ENCODE assay signal across 14 cellular contexts in the genomic region with DNA sequence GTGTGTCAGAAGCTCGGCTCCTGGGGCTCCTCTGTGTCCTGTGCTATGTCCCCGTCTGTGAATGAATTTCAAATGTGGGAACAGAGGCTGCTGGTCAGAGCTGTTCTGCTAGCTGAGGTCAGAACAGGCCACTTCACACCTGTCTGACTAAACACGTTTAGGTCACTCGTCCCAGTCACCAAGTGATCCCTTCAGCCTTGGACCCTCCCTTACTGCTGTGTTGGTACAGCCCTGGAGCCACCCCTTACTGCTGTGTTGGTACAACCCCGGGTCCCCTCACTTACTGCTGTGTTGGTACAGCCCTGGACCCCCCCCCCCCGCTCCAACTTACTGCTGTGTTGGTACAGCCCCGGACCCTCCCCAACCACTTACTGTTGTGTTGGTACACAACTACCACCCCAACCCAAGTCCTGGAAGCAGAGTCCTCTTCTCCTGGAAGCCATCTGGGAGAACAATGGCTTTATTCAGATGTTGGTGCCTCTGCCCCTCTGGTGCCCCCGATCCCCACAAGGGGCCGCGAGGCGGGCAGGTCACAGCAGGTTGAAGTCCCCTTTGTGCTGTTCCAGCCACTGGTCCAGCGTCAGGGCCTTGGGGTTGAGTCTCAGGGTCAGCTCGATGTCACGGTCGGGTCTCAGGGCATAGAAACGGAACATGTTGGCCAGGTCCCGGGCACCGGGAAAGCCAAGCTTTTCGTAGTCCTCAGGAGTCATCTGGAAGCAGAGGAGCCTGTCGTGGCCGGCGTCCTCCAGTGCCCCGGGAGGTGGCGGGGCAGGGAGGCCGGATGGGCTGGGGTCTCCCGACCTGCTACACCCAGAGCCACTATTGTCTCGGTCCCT. TPM values are rescaled to one million over a fixed set of nuclear protein-coding genes. Genes with fewer than 3 reads are reported as not detected.
DNase-seq lines count a peak whose midpoint lies in the region; ATAC-seq, FAIRE-seq and TF ChIP-seq lines count a peak whose summit lies in the region.
"Had no signal": no experiment of that assay in that cellular context is flagged by ENCODE, and none has a peak within 500 bp of the region (broad histone marks: within the 10 kb centered on the region; RNA-seq: fewer than 3 reads in every experiment).

No MANE protein-coding gene starts in this region.

- H3K23ac ChIP-seq in neuronal stem cell (ENCODE audit: low read depth, low read length, poor library complexity): no peak overlapping the region

- H4K91ac ChIP-seq in neuronal stem cell (ENCODE audit: low read depth, low read length, poor library complexity): no peak overlapping the region

- DNase-seq in GM12891 (ENCODE audit: insufficient read length, low spot score): no peak
- peak; percentile 20 for DNase-seq in NCI-H2227 treated with DMSO at 0.1 percent for 48 hours (lab: John Stamatoyannopoulos, UW)
- peak in 1 of 10 donors; percentile 45 for DNase-seq in dorsolateral prefrontal cortex
- DNase-seq in neuronal stem cell (ENCODE audit: low spot score): no peak
- DNase-seq in lower lobe of right lung: no peak
- no peak for DNase-seq in DMS153 treated with DMSO at 0.1 percent for 48 hours (lab: John Stamatoyannopoulos, UW; ENCODE audit: unreplicated experiment)
- DNase-seq: activated naive CD8-positive, alpha-beta T cell treated with anti-CD3 and anti-CD28 coated beads, Interleukin-2, amount 10 ng/mL, durations not matched to agents 7 days and 5 days; dermis blood vessel endothelial cell; DMS79; NCI-H524 had no signal

- no peaks in the 10 kb centered on the region for H3K9me3 ChIP-seq in neuronal stem cell (replicated peaks in 1 of 2; ENCODE audit: control insufficient read depth in 2 of 2, insufficient read depth in 1 of 2, low read depth in 1 of 2, low read length in 2 of 2)
- no peaks in the 10 kb centered on the region for H3K9me3 ChIP-seq in lower lobe of right lung
- H3K9me3 ChIP-seq: thoracic aorta had no signal

- no peak overlapping the region for H2AFZ ChIP-seq in neuronal stem cell (ENCODE audit: low read length)

- H2BK5ac ChIP-seq in neuronal stem cell (ENCODE audit: low read length): no peak overlapping the region

- TF ChIP-seq CTCF in dorsolateral prefrontal cortex (IDR thresholded peaks at IDR 0.05 in 54 of 56, conservative IDR thresholded peaks at IDR 0.05 in 2 of 56; ENCODE audit: low read depth in 1 of 56, partially characterized antibody in 56 of 56) (no peak), lower lobe of right lung (IDR thresholded peaks at IDR 0.05) (no peak)

- peaks cover 5% of the 10 kb centered on the region for H3K79me1 ChIP-seq in neuronal stem cell (ENCODE audit: low read depth, low read length)

- H4K8ac ChIP-seq in neuronal stem cell (ENCODE audit: low read depth, low read length): no peak overlapping the region

- H2BK15ac ChIP-seq in neuronal stem cell (ENCODE audit: low read length): no peak overlapping the region

- ATAC-seq in GM18868 (IDR thresholded peaks at IDR 0.05; ENCODE audit: unreplicated experiment) (no peak), lower lobe of right lung (no peak), GM19467 (IDR thresholded peaks at IDR 0.05; ENCODE audit: unreplicated experiment) (no peak)

- no peak for TF ChIP-seq POLR2A in GM12891 (IDR thresholded peaks at IDR 0.05; ENCODE audit: low read depth, low read length)

- H2AK5ac ChIP-seq in neuronal stem cell (ENCODE audit: low read depth, low read length): no peak overlapping the region

- H3K27me3 ChIP-seq in dorsolateral prefrontal cortex (no peaks in the 10 kb centered on the region), neuronal stem cell (ENCODE audit: control insufficient read depth in 3 of 3, insufficient read depth in 3 of 3, low read depth in 1 of 3, low read length in 3 of 3) (no peaks in the 10 kb centered on the region), lower lobe of right lung (ENCODE audit: low read depth) (no peaks in the 10 kb centered on the region)

- no CpG with 5 or more reads among the region's 27 CpGs for whole genome bisulfite sequencing in neuronal stem cell (ENCODE audit: extremely low coverage in 2 of 2, insufficient read length in 2 of 2, insufficient replicate concordance in 1 of 2), 2 donors

- FAIRE-seq in GM12891 (lab: Jason Lieb, UNC): peak; percentile 20

- H3K4me1 ChIP-seq in neuronal stem cell (ENCODE audit: control insufficient read depth in 2 of 2, insufficient read depth in 1 of 2, low read depth in 1 of 2, low read length in 2 of 2) (peaks cover 8 to 9% of the 10 kb centered on the region in 2 donors), lower lobe of right lung (peaks cover 8% of the 10 kb centered on the region)

- peak overlapping the region; percentile 53 for H3K18ac ChIP-seq in neuronal stem cell (ENCODE audit: low read length)

- H3K9ac ChIP-seq in neuronal stem cell (ENCODE audit: low read depth, low read length, poor library complexity): no peak overlapping the region

- H2BK120ac ChIP-seq in neuronal stem cell (ENCODE audit: low read depth, low read length): no peak overlapping the region

- H3K27ac ChIP-seq in dorsolateral prefrontal cortex (peak overlapping the region in 58 of 59 donors; percentile 57 to 92 (median 82)), neuronal stem cell (replicated peaks; ENCODE audit: low read length) (peak overlapping the region; percentile 39), lower lobe of right lung (no peak overlapping the region)
- H3K27ac ChIP-seq: thoracic aorta had no signal

- no peak overlapping the region for H3K14ac ChIP-seq in neuronal stem cell (ENCODE audit: low read length)

- H3K4me3 ChIP-seq in dorsolateral prefrontal cortex: peak overlapping the region in 2 of 59 donors; percentile 10 to 20
- no peak overlapping the region for H3K4me3 ChIP-seq in neuronal stem cell (ENCODE audit: low read length in 2 of 2)
- no peak overlapping the region for H3K4me3 ChIP-seq in lower lobe of right lung
- H3K4me3 ChIP-seq: lung, thoracic aorta had no signal

- H3K36me3 ChIP-seq in neuronal stem cell (replicated peaks in 1 of 2; ENCODE audit: control insufficient read depth in 2 of 2, insufficient read depth in 2 of 2, low read length in 2 of 2) (peaks cover 22 to 50% of the 10 kb centered on the region in 2 donors), lower lobe of right lung (peaks cover 73% of the 10 kb centered on the region)

- no peak overlapping the region for H3K4me2 ChIP-seq in neuronal stem cell (ENCODE audit: insufficient read depth, low read length, poor library complexity, severe bottlenecking)

- intact Hi-C loops in dorsolateral prefrontal cortex (cut with DNase I) (no loop called here), lower lobe of right lung (cut with DNase I) (no loop called here)

- H2BK12ac ChIP-seq in neuronal stem cell (ENCODE audit: low read length): no peak overlapping the region

- no peak overlapping the region for H3K4ac ChIP-seq in neuronal stem cell (ENCODE audit: low read length)

TF ChIP-seq in GM12891, 5 proteins besides CTCF, POLR2A, EP300 and RAD21:
- TF ChIP-seq SPI1 (IDR thresholded peaks at IDR 0.05; ENCODE audit: low read depth, low read length) (no peak), PAX5 (IDR thresholded peaks at IDR 0.05; ENCODE audit: insufficient read depth, low read length, severe bottlenecking) (no peak), POLR2AphosphoS5 (IDR thresholded peaks at IDR 0.05; ENCODE audit: low read depth, low read length) (no peak), POU2F2 (IDR thresholded peaks at IDR 0.05; ENCODE audit: low read depth, low read length) (no peak), TAF1 (IDR thresholded peaks at IDR 0.05; ENCODE audit: low read depth, low read length) (no peak)

RNA-seq across cellular contexts. Expression of a gene that starts 13.0 kb away (rescaled TPM):
- polyA plus RNA-seq in GM12891 (2012; ENCODE audit: low read depth, missing spikeins): 61.8 TPM
- total RNA-seq in dorsolateral prefrontal cortex (10 to 100 TPM; 28.4 to 78.4 (median 55.8) TPM), lower lobe of right lung (43.5 TPM)
- polyA plus RNA-seq in neuronal stem cell (2013, experiment 1 of 2): 37.3 TPM
- 36.3 TPM for polyA plus RNA-seq in neuronal stem cell (2013, experiment 2 of 2)

RNA-seq across cellular contexts. Expression of a gene that starts 14.7 kb away (rescaled TPM):
- 34.0 TPM for polyA plus RNA-seq in GM12891 (2012; ENCODE audit: low read depth, missing spikeins)
- total RNA-seq in dorsolateral prefrontal cortex (100 to 1,000 TPM in 32 of 120 experiments, 10 to 100 TPM in 88; 41.9 to 120 (median 90.5) TPM), lower lobe of right lung (53.8 TPM)
- 9.8 TPM for polyA plus RNA-seq in neuronal stem cell (2013, experiment 1 of 2)
- 10.1 TPM for polyA plus RNA-seq in neuronal stem cell (2013, experiment 2 of 2)

RNA-seq across cellular contexts. Expression of a gene that starts 35.8 kb away (rescaled TPM):
- polyA plus RNA-seq in GM12891 (2012; ENCODE audit: low read depth, missing spikeins): 34.2 TPM
- total RNA-seq in dorsolateral prefrontal cortex (10 to 100 TPM; 38.3 to 66.6 (median 53.2) TPM), lower lobe of right lung (34.6 TPM)
- polyA plus RNA-seq in neuronal stem cell (2013, experiment 1 of 2): 34.6 TPM
- 34.4 TPM for polyA plus RNA-seq in neuronal stem cell (2013, experiment 2 of 2)

RNA-seq across cellular contexts. Expression of a gene that starts 45.1 kb away (rescaled TPM):
- polyA plus RNA-seq in GM12891 (2012; ENCODE audit: low read depth, missing spikeins): 37.8 TPM
- total RNA-seq in dorsolateral prefrontal cortex: 100 to 1,000 TPM in 1 of 120 experiments, 10 to 100 TPM in 119; 38.4 to 111 (median 63.7) TPM
- 8.9 TPM for polyA plus RNA-seq in neuronal stem cell (2013, experiment 1 of 2)
- 10.3 TPM for polyA plus RNA-seq in neuronal stem cell (2013, experiment 2 of 2)
- total RNA-seq in lower lobe of right lung: 58.5 TPM
